Comparison of ENCODE assay signal across 13 cellular contexts in the genomic region with DNA sequence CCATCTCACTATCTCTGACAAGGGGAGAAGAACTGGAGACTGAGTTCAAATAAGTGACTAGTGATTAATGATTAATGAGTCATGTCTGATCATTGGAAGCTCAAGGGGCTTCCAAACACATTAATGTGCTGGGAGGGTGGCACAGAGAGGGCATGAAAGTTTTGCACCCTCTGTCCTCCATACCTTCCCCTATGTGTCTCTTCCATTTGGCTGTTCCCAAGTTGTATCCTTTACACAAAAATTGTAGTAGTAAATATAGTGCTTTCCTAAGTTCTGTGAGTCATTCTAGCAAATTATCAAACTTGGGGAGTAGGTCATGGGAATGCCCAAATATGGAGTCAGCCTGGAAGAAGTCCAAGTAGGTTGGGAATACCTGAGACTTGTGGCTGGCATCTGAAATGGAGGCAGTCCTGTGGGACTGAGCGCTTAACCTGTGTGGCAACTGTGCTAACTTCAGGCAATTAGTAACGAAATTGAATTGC. TPM values are rescaled to one million over a fixed set of nuclear protein-coding genes. Genes with fewer than 3 reads are reported as not detected.
DNase-seq lines count a peak whose midpoint lies in the region; ATAC-seq, FAIRE-seq and TF ChIP-seq lines count a peak whose summit lies in the region.
"Had no signal": no experiment of that assay in that cellular context is flagged by ENCODE, and none has a peak within 500 bp of the region (broad histone marks: within the 10 kb centered on the region; RNA-seq: fewer than 3 reads in every experiment).

No MANE protein-coding gene starts in this region.

- no peaks in the 10 kb centered on the region for H4K20me1 ChIP-seq in endothelial cell of umbilical vein (replicated peaks; ENCODE audit: control insufficient read depth, extremely low read depth, insufficient read depth, low read length)

- no peaks in the 10 kb centered on the region for H3K36me3 Mint-ChIP-seq in T-helper 17 cell (ENCODE audit: low read depth)

- peaks cover 10% of the 10 kb centered on the region for H3K4me1 Mint-ChIP-seq in T-helper 17 cell

- H3K4me1 ChIP-seq in endothelial cell of umbilical vein (ENCODE audit: control insufficient read depth, extremely low read depth, insufficient read depth, low read length) (peaks cover 32% of the 10 kb centered on the region), mucosa of descending colon (ENCODE audit: low read depth) (no peaks in the 10 kb centered on the region), upper lobe of right lung (peaks cover 6% of the 10 kb centered on the region)
- H3K4me1 ChIP-seq: prostate gland had no signal

- no peak overlapping the region for H2AFZ ChIP-seq in endothelial cell of umbilical vein (ENCODE audit: low read depth, low read length)

- CTCF ChIA-PET in endothelial cell of umbilical vein (lab: Charles Lee) = interaction anchor here (0.7 to 1.8 kb wide), 2 partner anchors 14 to 20 kb away, joined by 3 to 6 read pairs; no protein-coding TSS in a partner anchor

- BruUV-seq in endothelial cell of umbilical vein (replicated peaks; lab: Mats Ljungman, UMichigan) = no TSS peak

- H3K4me3 ChIP-seq in endothelial cell of umbilical vein (replicated peaks in 1 of 3; ENCODE audit: insufficient read depth in 1 of 3, low read depth in 1 of 3, low read length in 3 of 3) (no peak overlapping the region), mucosa of descending colon (no peak overlapping the region), upper lobe of right lung (no peak overlapping the region)
- H3K4me3 ChIP-seq: prostate gland had no signal

- H3K27me3 ChIP-seq in endothelial cell of umbilical vein (ENCODE audit: control insufficient read depth in 2 of 2, insufficient read depth in 2 of 2, low read length in 2 of 2) (no peaks in the 10 kb centered on the region), upper lobe of right lung (no peaks in the 10 kb centered on the region)

- TF ChIP-seq CTCF in endothelial cell of umbilical vein (IDR thresholded peaks at IDR 0.05; ENCODE audit: extremely low read depth in 1 of 2, insufficient read depth in 1 of 2, low read depth in 1 of 2, low read length in 2 of 2) (no peak), mucosa of descending colon (IDR thresholded peaks at IDR 0.05) (no peak), upper lobe of right lung (IDR thresholded peaks at IDR 0.05) (no peak)

- DNase-seq in EH (ENCODE audit: low read depth) (peak; percentile 52), NCI-H1105 (lab: John Stamatoyannopoulos, UW) (peak; percentile 1), endothelial cell of umbilical vein (ENCODE audit: low read depth, low spot score) (peak; percentile 43), mucosa of descending colon (peak in 1 of 3 donors; percentile 45), HTR-8/SVneo (ENCODE audit: insufficient read length, low spot score) (no peak), upper lobe of right lung (no peak), T-helper 17 cell (no peak)
- DNase-seq: activated naive CD4-positive, alpha-beta T cell; glutamatergic neuron; NCI-H526 had no signal

- H3K27me3 Mint-ChIP-seq in T-helper 17 cell = no peaks in the 10 kb centered on the region

- dilution Hi-C loops in endothelial cell of umbilical vein (cut with MboI; ENCODE audit: extremely low pct_ligation_motif_present, low sequenced_read_pairs) = no loop called here

- peaks cover 89% of the 10 kb centered on the region for H3K79me2 ChIP-seq in endothelial cell of umbilical vein (ENCODE audit: control insufficient read depth, insufficient read depth, low read length)

- H3K9me3 ChIP-seq in endothelial cell of umbilical vein (replicated peaks; ENCODE audit: control insufficient read depth, insufficient read depth, low read length) (no peaks in the 10 kb centered on the region), mucosa of descending colon (no peaks in the 10 kb centered on the region), upper lobe of right lung (no peaks in the 10 kb centered on the region), T-helper 17 cell (ENCODE audit: control insufficient read depth, low read length, poor library complexity, severe bottlenecking) (no peaks in the 10 kb centered on the region)
- H3K9me3 ChIP-seq: prostate gland had no signal

- H3K9ac ChIP-seq in endothelial cell of umbilical vein (replicated peaks; ENCODE audit: extremely low read depth, insufficient read depth, low read length) = no peak overlapping the region

- no peak overlapping the region for H3K27ac Mint-ChIP-seq in T-helper 17 cell

- no peaks in the 10 kb centered on the region for H3K9me1 ChIP-seq in endothelial cell of umbilical vein (replicated peaks; ENCODE audit: control insufficient read depth, extremely low read depth, insufficient read depth, low read length)

- H3K36me3 ChIP-seq in endothelial cell of umbilical vein (ENCODE audit: control insufficient read depth in 2 of 2, extremely low read depth in 1 of 2, insufficient read depth in 2 of 2, low read length in 2 of 2) (no peaks in the 10 kb centered on the region), mucosa of descending colon (ENCODE audit: low read depth) (no peaks in the 10 kb centered on the region), upper lobe of right lung (no peaks in the 10 kb centered on the region)
- H3K36me3 ChIP-seq: prostate gland had no signal

- intact Hi-C loops in endothelial cell of umbilical vein (cut with micrococcal nuclease) = loop anchor here (1.0 kb wide), 1 partner anchor 8 kb away; no protein-coding TSS in a partner anchor
- intact Hi-C loops in mucosa of descending colon (cut with DNase I, micrococcal nuclease) = no loop called here
- intact Hi-C loops in upper lobe of right lung (cut with DNase I) = no loop called here

- H3K27ac ChIP-seq in endothelial cell of umbilical vein (ENCODE audit: insufficient read depth, low read depth, low read length) (no peak overlapping the region), upper lobe of right lung (no peak overlapping the region)
- H3K27ac ChIP-seq: prostate gland, VCaP had no signal

- H3K4me2 ChIP-seq in endothelial cell of umbilical vein (ENCODE audit: insufficient read depth, low read length) = peak overlapping the region; percentile 19

- no peak overlapping the region for H3K4me3 Mint-ChIP-seq in T-helper 17 cell

- ATAC-seq in mucosa of descending colon = peak; percentile 39
- no peak for ATAC-seq in GM18868 (IDR thresholded peaks at IDR 0.05; ENCODE audit: unreplicated experiment)
- ATAC-seq in upper lobe of right lung = no peak
- no peak for ATAC-seq in T-helper 17 cell

- no peak for TF ChIP-seq POLR2A in endothelial cell of umbilical vein (IDR thresholded peaks at IDR 0.05; ENCODE audit: low read depth, low read length)

- POLR2A ChIA-PET in endothelial cell of umbilical vein (lab: Charles Lee) = no interaction called here

- FAIRE-seq in endothelial cell of umbilical vein (lab: Jason Lieb, UNC) = no peak
- FAIRE-seq in HTR-8/SVneo (lab: Jason Lieb, UNC) = no peak

TF ChIP-seq in endothelial cell of umbilical vein, 7 proteins besides CTCF, POLR2A, EP300 and RAD21 (continues in another document):
- TF ChIP-seq POLR2AphosphoS5 (IDR thresholded peaks at IDR 0.05; ENCODE audit: insufficient read depth, low read depth, low read length) = no peak
- no peak for TF ChIP-seq JUN (IDR thresholded peaks at IDR 0.05; ENCODE audit: borderline replicate concordance, insufficient read depth, insufficient read length, low read depth)
- TF ChIP-seq EZH2 (IDR thresholded peaks at IDR 0.05; ENCODE audit: borderline replicate concordance, low read depth, low read length, severe bottlenecking) = no peak
- no peak for TF ChIP-seq FOS (IDR thresholded peaks at IDR 0.05; ENCODE audit: borderline replicate concordance, insufficient read depth, low read length)
- TF ChIP-seq GATA2 (IDR thresholded peaks at IDR 0.05; ENCODE audit: insufficient read depth, insufficient read length, low read depth, low read length) = no peak
- TF ChIP-seq MYC (IDR thresholded peaks at IDR 0.05; ENCODE audit: low read depth, low read length) = no peak

RNA-seq across cellular contexts. Expression of a gene that starts 4.1 kb away (rescaled TPM):
- 20.6 and 24.6 TPM in 2 replicates for total RNA-seq in endothelial cell of umbilical vein
- 10.7 and 13.9 TPM in 2 replicates for polyA plus RNA-seq in endothelial cell of umbilical vein
- 28.5 and 32.3 TPM in 2 replicates for polyA plus RNA-seq in endothelial cell of umbilical vein (2011; cell fraction: cytosol; rRNA removed)
- polyA plus RNA-seq in endothelial cell of umbilical vein (2011; cell fraction: nucleus; rRNA removed) = 20.7 and 29.1 TPM in 2 replicates
- polyA plus RNA-seq in endothelial cell of umbilical vein (2012) = 29.0 and 40.6 TPM in 2 replicates
- 3.2 and 5.7 TPM in 2 replicates for polyA minus RNA-seq in endothelial cell of umbilical vein
- polyA minus RNA-seq in endothelial cell of umbilical vein (2011; cell fraction: cytosol; rRNA and poly(A)+ RNA removed) = 11.1 TPM
- polyA minus RNA-seq in endothelial cell of umbilical vein (2011; cell fraction: nucleus; rRNA and poly(A)+ RNA removed) = 8.7 and 11.2 TPM in 2 replicates
- 10 to 100 TPM; 35.3 to 46.1 (median 38.9) TPM for total RNA-seq in mucosa of descending colon
- 29.3 TPM for total RNA-seq in upper lobe of right lung
- 10 to 100 TPM; 14.1 to 20.5 TPM for total RNA-seq in T-helper 17 cell

RNA-seq across cellular contexts. Expression of a gene that starts 22.4 kb away (rescaled TPM):
- 60.2 and 64.8 TPM in 2 replicates for total RNA-seq in endothelial cell of umbilical vein
- 42.2 and 44.1 TPM in 2 replicates for polyA plus RNA-seq in endothelial cell of umbilical vein
- 40.4 and 40.8 TPM in 2 replicates for polyA plus RNA-seq in endothelial cell of umbilical vein (2011; cell fraction: cytosol; rRNA removed)
- polyA plus RNA-seq in endothelial cell of umbilical vein (2011; cell fraction: nucleus; rRNA removed) = 35.5 and 47.9 TPM in 2 replicates
- polyA plus RNA-seq in endothelial cell of umbilical vein (2012) = 43.9 and 62.3 TPM in 2 replicates
- 75.6 and 101 TPM in 2 replicates for polyA minus RNA-seq in endothelial cell of umbilical vein
- polyA minus RNA-seq in endothelial cell of umbilical vein (2011; cell fraction: cytosol; rRNA and poly(A)+ RNA removed) = 13.1 TPM
- polyA minus RNA-seq in endothelial cell of umbilical vein (2011; cell fraction: nucleus; rRNA and poly(A)+ RNA removed) = 65.1 and 76.1 TPM in 2 replicates
- 100 to 1,000 TPM in 1 of 3 donors, 10 to 100 TPM in 2; 44.8 to 104 (median 60.4) TPM for total RNA-seq in mucosa of descending colon
- total RNA-seq in upper lobe of right lung = 101 TPM
- total RNA-seq in T-helper 17 cell = 10 to 100 TPM; 48.7 to 49.9 TPM

RNA-seq across cellular contexts. Expression of a gene that starts 25.3 kb away (rescaled TPM):
- total RNA-seq in endothelial cell of umbilical vein = 6.6 and 10.7 TPM in 2 replicates
- polyA plus RNA-seq in endothelial cell of umbilical vein = 14.0 and 14.9 TPM in 2 replicates
- 12.9 and 13.9 TPM in 2 replicates for polyA plus RNA-seq in endothelial cell of umbilical vein (2011; cell fraction: cytosol; rRNA removed)
- 4.9 and 5.7 TPM in 2 replicates for polyA plus RNA-seq in endothelial cell of umbilical vein (2011; cell fraction: nucleus; rRNA removed)
- polyA plus RNA-seq in endothelial cell of umbilical vein (2012) = 16.0 and 18.3 TPM in 2 replicates
- polyA minus RNA-seq in endothelial cell of umbilical vein = 3.5 and 6.5 TPM in 2 replicates
- not detected for polyA minus RNA-seq in endothelial cell of umbilical vein (2011; cell fraction: cytosol; rRNA and poly(A)+ RNA removed)
- polyA minus RNA-seq in endothelial cell of umbilical vein (2011; cell fraction: nucleus; rRNA and poly(A)+ RNA removed) = 2.0 and 2.1 TPM in 2 replicates
- 10 to 100 TPM in 1 of 3 donors, 1 to 10 TPM in 2; 4.7 to 14.6 (median 6.9) TPM for total RNA-seq in mucosa of descending colon
- total RNA-seq in upper lobe of right lung = 11.0 TPM
- 1 to 10 TPM in 1 of 2 donors, under 1 TPM in 1; 0.89 to 1.9 TPM for total RNA-seq in T-helper 17 cell

Comparison
In these comparisons a context has a peak if more than half of its experiments do, and no peak if none do; other contexts are left out.
1. DNase-seq: peak in EH (single experiment), NCI-H1105 (single experiment) and endothelial cell of umbilical vein (single experiment); none in HTR-8/SVneo (single experiment), upper lobe of right lung (single experiment) and T-helper 17 cell (0 of 3).